In the genomic region with DNA sequence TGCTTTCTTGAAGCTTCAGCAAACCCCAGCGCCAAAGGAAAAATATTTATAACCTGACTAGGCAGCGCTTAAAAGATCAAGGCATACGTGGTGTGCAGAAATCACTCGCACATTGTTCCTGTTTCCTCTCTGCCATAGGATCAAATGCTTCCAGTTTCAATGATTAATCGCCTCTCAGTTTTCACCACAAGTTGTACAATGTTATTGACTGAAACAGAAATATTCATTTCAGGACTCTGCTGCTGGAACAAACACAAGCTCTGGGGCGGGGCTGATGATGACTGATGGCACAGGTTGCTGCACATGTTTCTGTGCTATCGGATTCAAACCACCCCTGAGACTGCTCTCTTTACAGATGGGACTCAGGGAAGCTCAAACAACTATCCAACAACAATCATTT, we compare ENCODE assay signal across 8 cellular contexts.
DNase-seq lines count a peak whose midpoint lies in the region; ATAC-seq and TF ChIP-seq lines count a peak whose summit lies in the region.

No MANE protein-coding gene starts in this region.

- H3K27ac ChIP-seq in OCI-LY7 (ENCODE audit: low read depth, low read length, poor library complexity, severe bottlenecking), result no peak overlapping the region

- H3K4me1 ChIP-seq in adipocyte (ENCODE audit: control insufficient read depth, insufficient read depth, low read length) (peaks cover 12% of the 10 kb centered on the region), OCI-LY7 (ENCODE audit: insufficient read depth, low read length, poor library complexity, severe bottlenecking) (no peaks in the 10 kb centered on the region)

- H3K36me3 ChIP-seq in adipocyte (ENCODE audit: control insufficient read depth, insufficient read depth, low read length, severe bottlenecking), result no peaks in the 10 kb centered on the region
- no peaks in the 10 kb centered on the region for H3K36me3 ChIP-seq in OCI-LY7 (ENCODE audit: insufficient read depth, low read length)

- DNase-seq in natural killer cell treated with Interleukin-12 subunit alpha and Interleukin-12 subunit beta and Interleukin-15 and Interleukin-18, amount 100 ng/mL, for 72 hours (ENCODE audit: low spot score), result no peak
- DNase-seq in natural killer cell (no peak), adipocyte (ENCODE audit: low read depth) (peak; percentile 1), OCI-LY7 (ENCODE audit: low spot score) (no peak), WTC11 (ENCODE audit: low spot score) (no peak), midbrain (lab: John Stamatoyannopoulos, UW) (no peak)
- DNase-seq in stimulated activated naive B cell treated with anti-CD40 and anti-IgM and Interleukin-4, amounts not matched to agents 10 μg/mL and 1 μg/mL and 100 μg/mL, for 72 hours, result peak; percentile 47

- H3K4me3 Mint-ChIP-seq in natural killer cell treated with Interleukin-12 subunit alpha and Interleukin-12 subunit beta and Interleukin-15 and Interleukin-18, amount 100 ng/mL, for 72 hours, result no peak overlapping the region
- H3K4me3 Mint-ChIP-seq in natural killer cell, result no peak overlapping the region
- H3K4me3 Mint-ChIP-seq in stimulated activated naive B cell treated with anti-CD40 and anti-IgM and Interleukin-4, amounts not matched to agents 10 μg/mL and 1 μg/mL and 100 μg/mL, for 72 hours, result no peak overlapping the region
- no peak overlapping the region for H3K4me3 Mint-ChIP-seq in WTC11

- no peaks in the 10 kb centered on the region for H3K9me3 Mint-ChIP-seq in natural killer cell treated with Interleukin-12 subunit alpha and Interleukin-12 subunit beta and Interleukin-15 and Interleukin-18, amount 100 ng/mL, for 72 hours
- H3K9me3 Mint-ChIP-seq in natural killer cell, result no peaks in the 10 kb centered on the region
- peaks cover 3 to 7% of the 10 kb centered on the region in 2 donors for H3K9me3 Mint-ChIP-seq in stimulated activated naive B cell treated with anti-CD40 and anti-IgM and Interleukin-4, amounts not matched to agents 10 μg/mL and 1 μg/mL and 100 μg/mL, for 72 hours
- H3K9me3 Mint-ChIP-seq in WTC11, result peaks cover 9% of the 10 kb centered on the region

- peaks cover 59% of the 10 kb centered on the region for H3K27me3 ChIP-seq in adipocyte (replicated peaks; ENCODE audit: control insufficient read depth, insufficient read depth, low read length)

- no peak overlapping the region for H3K4me2 ChIP-seq in OCI-LY7 (ENCODE audit: low read length)

- H3K9me2 ChIP-seq in OCI-LY7 (ENCODE audit: insufficient read depth, low read length), result no peaks in the 10 kb centered on the region

- H3K27me3 Mint-ChIP-seq in natural killer cell treated with Interleukin-12 subunit alpha and Interleukin-12 subunit beta and Interleukin-15 and Interleukin-18, amount 100 ng/mL, for 72 hours, result peaks cover 21 to 26% of the 10 kb centered on the region in 2 donors
- peaks cover 25 to 36% of the 10 kb centered on the region in 2 donors for H3K27me3 Mint-ChIP-seq in natural killer cell (ENCODE audit: low read depth in 2 of 2)
- H3K27me3 Mint-ChIP-seq in stimulated activated naive B cell treated with anti-CD40 and anti-IgM and Interleukin-4, amounts not matched to agents 10 μg/mL and 1 μg/mL and 100 μg/mL, for 72 hours, result peaks cover 30 to 38% of the 10 kb centered on the region in 2 donors
- H3K27me3 Mint-ChIP-seq in WTC11 (ENCODE audit: low read depth), result no peaks in the 10 kb centered on the region; the same call in 1 of the 2 replicates

- H3K9me3 ChIP-seq in adipocyte (ENCODE audit: control insufficient read depth, low read length), result peaks cover 8% of the 10 kb centered on the region
- H3K9me3 ChIP-seq in OCI-LY7 (ENCODE audit: low read length), result no peaks in the 10 kb centered on the region

- no peaks in the 10 kb centered on the region for H3K36me3 Mint-ChIP-seq in natural killer cell treated with Interleukin-12 subunit alpha and Interleukin-12 subunit beta and Interleukin-15 and Interleukin-18, amount 100 ng/mL, for 72 hours
- H3K36me3 Mint-ChIP-seq in natural killer cell, result no peaks in the 10 kb centered on the region
- no peaks in the 10 kb centered on the region for H3K36me3 Mint-ChIP-seq in stimulated activated naive B cell treated with anti-CD40 and anti-IgM and Interleukin-4, amounts not matched to agents 10 μg/mL and 1 μg/mL and 100 μg/mL, for 72 hours
- peaks cover 6% of the 10 kb centered on the region; the same call in 1 of the 2 replicates for H3K36me3 Mint-ChIP-seq in WTC11

- H4K20me1 ChIP-seq in OCI-LY7 (ENCODE audit: insufficient read depth, low read length), result no peaks in the 10 kb centered on the region

- CTCF ChIA-PET in OCI-LY7 (lab: Charles Lee; ENCODE audit: unreplicated experiment), result no interaction called here
- CTCF ChIA-PET in WTC11 (lab: Charles Lee), result interaction anchor here (1.2 kb wide), 1 partner anchor 10 kb away, joined by 3 read pairs; no protein-coding TSS in a partner anchor

- no peak overlapping the region for H2AFZ ChIP-seq in OCI-LY7 (ENCODE audit: low read length)

- H3K79me2 ChIP-seq in OCI-LY7 (ENCODE audit: insufficient read depth, low read depth, low read length), result no peaks in the 10 kb centered on the region

- TF ChIP-seq CTCF in natural killer cell (IDR thresholded peaks at IDR 0.05), result no peak
- no peak for TF ChIP-seq CTCF in OCI-LY7 (conservative IDR thresholded peaks at IDR 0.05; ENCODE audit: low read length)
- TF ChIP-seq CTCF in WTC11 (IDR thresholded peaks at IDR 0.05), result no peak

- peaks cover 0 to 5% of the 10 kb centered on the region in 2 donors for H3K4me1 Mint-ChIP-seq in natural killer cell treated with Interleukin-12 subunit alpha and Interleukin-12 subunit beta and Interleukin-15 and Interleukin-18, amount 100 ng/mL, for 72 hours (ENCODE audit: low read depth in 2 of 2)
- no peaks in the 10 kb centered on the region for H3K4me1 Mint-ChIP-seq in natural killer cell
- H3K4me1 Mint-ChIP-seq in stimulated activated naive B cell treated with anti-CD40 and anti-IgM and Interleukin-4, amounts not matched to agents 10 μg/mL and 1 μg/mL and 100 μg/mL, for 72 hours, result peaks cover 6 to 9% of the 10 kb centered on the region in 2 donors
- peaks cover 14% of the 10 kb centered on the region for H3K4me1 Mint-ChIP-seq in WTC11

- no peak overlapping the region for H3K27ac Mint-ChIP-seq in natural killer cell treated with Interleukin-12 subunit alpha and Interleukin-12 subunit beta and Interleukin-15 and Interleukin-18, amount 100 ng/mL, for 72 hours
- H3K27ac Mint-ChIP-seq in natural killer cell, result no peak overlapping the region
- no peak overlapping the region for H3K27ac Mint-ChIP-seq in stimulated activated naive B cell treated with anti-CD40 and anti-IgM and Interleukin-4, amounts not matched to agents 10 μg/mL and 1 μg/mL and 100 μg/mL, for 72 hours
- H3K27ac Mint-ChIP-seq in WTC11, result no peak overlapping the region

- BruUV-seq in OCI-LY7 (replicated peaks; lab: Mats Ljungman, UMichigan), result no TSS peak

- no peak overlapping the region for H3K9ac ChIP-seq in adipocyte (ENCODE audit: low read length)

- no peak overlapping the region for H3K4me3 ChIP-seq in adipocyte (ENCODE audit: low read length)
- no peak overlapping the region for H3K4me3 ChIP-seq in OCI-LY7 (ENCODE audit: low read depth, low read length, poor library complexity, severe bottlenecking)

- intact Hi-C loops in natural killer cell (cut with micrococcal nuclease) (no loop called here), OCI-LY7 (cut with micrococcal nuclease; ENCODE audit: unreplicated experiment) (no loop called here)

- ATAC-seq in natural killer cell treated with Interleukin-12 subunit alpha and Interleukin-12 subunit beta and Interleukin-15 and Interleukin-18, amount 100 ng/mL, for 72 hours, result peak; percentile 26 to 61
- ATAC-seq in natural killer cell (no peak), HG03460 (IDR thresholded peaks at IDR 0.05; ENCODE audit: unreplicated experiment) (peak; percentile 89), WTC11 (no peak)
- peak; percentile 88 to 93 for ATAC-seq in stimulated activated naive B cell treated with anti-CD40 and anti-IgM and Interleukin-4, amounts not matched to agents 10 μg/mL and 1 μg/mL and 100 μg/mL, for 72 hours (replicated peaks)

- POLR2A ChIA-PET in OCI-LY7 (lab: Charles Lee) (no interaction called here), WTC11 (lab: Charles Lee) (no interaction called here)

TF ChIP-seq in WTC11, 78 proteins besides CTCF, POLR2A, EP300 and RAD21:
- TF ChIP-seq ZNF232 (CRISPR knock-in tag; IDR thresholded peaks at IDR 0.05) (no peak), ZBTB21 (CRISPR knock-in tag; IDR thresholded peaks at IDR 0.05; ENCODE audit: borderline replicate concordance) (no peak), SMAD3 (CRISPR knock-in tag; IDR thresholded peaks at IDR 0.05; ENCODE audit: borderline replicate concordance) (no peak), TP53 (CRISPR knock-in tag; IDR thresholded peaks at IDR 0.05) (no peak)
- TF ChIP-seq, protein P1, sequence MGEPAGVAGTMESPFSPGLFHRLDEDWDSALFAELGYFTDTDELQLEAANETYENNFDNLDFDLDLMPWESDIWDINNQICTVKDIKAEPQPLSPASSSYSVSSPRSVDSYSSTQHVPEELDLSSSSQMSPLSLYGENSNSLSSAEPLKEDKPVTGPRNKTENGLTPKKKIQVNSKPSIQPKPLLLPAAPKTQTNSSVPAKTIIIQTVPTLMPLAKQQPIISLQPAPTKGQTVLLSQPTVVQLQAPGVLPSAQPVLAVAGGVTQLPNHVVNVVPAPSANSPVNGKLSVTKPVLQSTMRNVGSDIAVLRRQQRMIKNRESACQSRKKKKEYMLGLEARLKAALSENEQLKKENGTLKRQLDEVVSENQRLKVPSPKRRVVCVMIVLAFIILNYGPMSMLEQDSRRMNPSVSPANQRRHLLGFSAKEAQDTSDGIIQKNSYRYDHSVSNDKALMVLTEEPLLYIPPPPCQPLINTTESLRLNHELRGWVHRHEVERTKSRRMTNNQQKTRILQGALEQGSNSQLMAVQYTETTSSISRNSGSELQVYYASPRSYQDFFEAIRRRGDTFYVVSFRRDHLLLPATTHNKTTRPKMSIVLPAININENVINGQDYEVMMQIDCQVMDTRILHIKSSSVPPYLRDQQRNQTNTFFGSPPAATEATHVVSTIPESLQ (CRISPR knock-in tag; IDR thresholded peaks at IDR 0.05), result no peak

Comparison
In these comparisons a context has a peak if more than half of its experiments do, and no peak if none do; other contexts are left out.
1. ATAC-seq: peak in natural killer cell treated with Interleukin-12 subunit alpha and Interleukin-12 subunit beta and Interleukin-15 and Interleukin-18, amount 100 ng/mL, for 72 hours (2 of 2), HG03460 (single experiment) and stimulated activated naive B cell treated with anti-CD40 and anti-IgM and Interleukin-4, amounts not matched to agents 10 μg/mL and 1 μg/mL and 100 μg/mL, for 72 hours (2 of 2); none in natural killer cell (0 of 3) and WTC11 (single experiment).
2. DNase-seq: peak in adipocyte (single experiment) and stimulated activated naive B cell treated with anti-CD40 and anti-IgM and Interleukin-4, amounts not matched to agents 10 μg/mL and 1 μg/mL and 100 μg/mL, for 72 hours (single experiment); none in natural killer cell treated with Interleukin-12 subunit alpha and Interleukin-12 subunit beta and Interleukin-15 and Interleukin-18, amount 100 ng/mL, for 72 hours (single experiment), natural killer cell (single experiment), OCI-LY7 (single experiment), WTC11 (single experiment) and midbrain (single experiment).